8 cellular contexts compared by ENCODE assay signal in the genomic region with DNA sequence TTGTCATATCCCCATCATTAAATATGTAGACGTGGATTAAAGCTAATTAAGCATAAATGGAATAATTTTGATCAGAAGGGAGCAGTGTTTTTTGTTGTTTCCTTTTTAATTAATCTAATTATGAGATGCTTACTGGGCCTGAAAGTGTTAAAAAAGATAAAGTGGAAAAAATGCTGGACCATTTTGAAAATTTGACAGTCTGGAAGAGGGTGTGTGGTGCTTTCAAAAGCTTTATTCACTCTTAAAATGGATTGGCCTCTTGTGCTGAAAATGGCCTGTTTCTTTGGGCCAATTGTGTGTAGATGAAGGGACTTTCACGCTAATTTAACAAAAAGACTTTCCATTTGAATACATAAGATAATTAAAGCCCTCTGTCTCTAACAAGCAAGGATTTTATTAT. TPM values are rescaled to one million over a fixed set of nuclear protein-coding genes. Genes with fewer than 3 reads are reported as not detected.
DNase-seq lines count a peak whose midpoint lies in the region; ATAC-seq, FAIRE-seq and TF ChIP-seq lines count a peak whose summit lies in the region.

No MANE protein-coding gene starts in this region.

- no peak overlapping the region for H2AFZ ChIP-seq in astrocyte (ENCODE audit: low read depth, low read length)

- H4K20me1 ChIP-seq in astrocyte (ENCODE audit: insufficient read depth, low read length) = peaks cover 47% of the 10 kb centered on the region

- peak overlapping the region; percentile 96 for H3K4me2 ChIP-seq in astrocyte (ENCODE audit: low read length)

- no peaks in the 10 kb centered on the region for H3K9me3 ChIP-seq in astrocyte (ENCODE audit: insufficient read depth, low read depth, low read length)
- no peaks in the 10 kb centered on the region for H3K9me3 ChIP-seq in liver (ENCODE audit: control insufficient read depth in 4 of 4, low read length in 3 of 4)
- H3K9me3 ChIP-seq in tibial artery = no peaks in the 10 kb centered on the region

- peak overlapping the region; percentile 99 for H3K27ac Mint-ChIP-seq in astrocyte (ENCODE audit: unreplicated experiment)

- H3K36me3 Mint-ChIP-seq in activated T-cell treated with anti-CD3 and anti-CD28 coated beads, Interleukin-2, amount 50 U/mL, for 4 hours (ENCODE audit: insufficient read depth) = peaks cover 3% of the 10 kb centered on the region
- H3K36me3 Mint-ChIP-seq in astrocyte (ENCODE audit: low read depth, unreplicated experiment) = no peaks in the 10 kb centered on the region

- H3K4me1 Mint-ChIP-seq in activated T-cell treated with anti-CD3 and anti-CD28 coated beads, Interleukin-2, amount 50 U/mL, for 4 hours (ENCODE audit: low read depth) = peaks cover 67% of the 10 kb centered on the region
- H3K4me1 Mint-ChIP-seq in astrocyte (ENCODE audit: low read depth, unreplicated experiment) = peaks cover 50% of the 10 kb centered on the region

- no peaks in the 10 kb centered on the region for H3K27me3 Mint-ChIP-seq in activated T-cell treated with anti-CD3 and anti-CD28 coated beads, Interleukin-2, amount 50 U/mL, for 4 hours (ENCODE audit: low read depth)
- H3K27me3 Mint-ChIP-seq in astrocyte (ENCODE audit: low read depth, unreplicated experiment) = no peaks in the 10 kb centered on the region

- H3K27ac ChIP-seq in astrocyte (ENCODE audit: low read depth, low read length) (peak overlapping the region; percentile 78), liver (ENCODE audit: low read depth in 1 of 2, low read length in 2 of 2) (peak overlapping the region; percentile 83 to 93), tibial artery (peak overlapping the region; percentile 60 to 63)

- peak overlapping the region; percentile 89 for H3K4me3 Mint-ChIP-seq in activated T-cell treated with anti-CD3 and anti-CD28 coated beads, Interleukin-2, amount 50 U/mL, for 4 hours
- peak overlapping the region; percentile 97 for H3K4me3 Mint-ChIP-seq in astrocyte (ENCODE audit: unreplicated experiment)

- TF ChIP-seq RAD21 in liver (IDR thresholded peaks at IDR 0.05) = no peak

- DNase-seq in activated T-cell treated with anti-CD3 and anti-CD28 coated beads, Interleukin-2, amount 50 U/mL, for 4 hours = no peak
- no peak for DNase-seq in activated T-cell treated with anti-CD3 and anti-CD28 coated beads, Interleukin-2, amount 50 U/mL, for 1 hour
- DNase-seq in astrocyte (ENCODE audit: low read depth) (no peak), tibial artery (no peak), GM12892 (ENCODE audit: insufficient read length) (no peak), urothelium cell line (ENCODE audit: low spot score) (no peak)
- no peak for DNase-seq in activated CD4-positive, CD25-positive, alpha-beta regulatory T cell treated with anti-CD3 and anti-CD28 coated beads, Interleukin-2, amount 50 U/mL, for 72 hours

- H3K27me3 ChIP-seq in astrocyte (ENCODE audit: insufficient read depth, low read length) (no peaks in the 10 kb centered on the region), liver (ENCODE audit: control insufficient read depth in 4 of 4, insufficient read depth in 4 of 4, low read length in 3 of 4) (no peaks in the 10 kb centered on the region), tibial artery (no peaks in the 10 kb centered on the region)

- TF ChIP-seq POLR2A in GM12892 (IDR thresholded peaks at IDR 0.05; ENCODE audit: low read depth, low read length) = no peak

- H3K79me2 ChIP-seq in astrocyte (ENCODE audit: insufficient read depth, low read length) = peaks cover 66% of the 10 kb centered on the region

- no peak for ATAC-seq in activated T-cell treated with anti-CD3 and anti-CD28 coated beads, Interleukin-2, amount 50 U/mL, for 4 hours

- TF ChIP-seq CTCF in astrocyte (IDR thresholded peaks at IDR 0.05; ENCODE audit: insufficient read depth, low read depth, low read length) (no peak), liver (IDR thresholded peaks at IDR 0.05; ENCODE audit: low read depth, low read length, missing input control) (no peak), tibial artery (IDR thresholded peaks at IDR 0.05) (no peak)

- WGBS in liver = 40% methylated on average over 2 of the region's 2 CpGs

- FAIRE-seq in astrocyte (lab: Jason Lieb, UNC) = no peak
- no peak for FAIRE-seq in GM12892 (lab: Jason Lieb, UNC)
- FAIRE-seq in urothelium cell line (lab: Jason Lieb, UNC) = no peak

- H3K4me3 ChIP-seq in astrocyte (ENCODE audit: insufficient read depth, low read depth, low read length) = peak overlapping the region; percentile 96
- peak overlapping the region in 2 of 3 donors; percentile 69 to 94 for H3K4me3 ChIP-seq in liver (ENCODE audit: low read depth in 1 of 3, low read length in 3 of 3)
- H3K4me3 ChIP-seq in tibial artery = peak overlapping the region; percentile 49 to 63

- H3K9me3 Mint-ChIP-seq in activated T-cell treated with anti-CD3 and anti-CD28 coated beads, Interleukin-2, amount 50 U/mL, for 4 hours = no peaks in the 10 kb centered on the region
- H3K9me3 Mint-ChIP-seq in astrocyte (ENCODE audit: unreplicated experiment) = no peaks in the 10 kb centered on the region

- no peaks in the 10 kb centered on the region for H3K36me3 ChIP-seq in astrocyte (ENCODE audit: insufficient read depth, low read length)
- H3K36me3 ChIP-seq in liver (ENCODE audit: control insufficient read depth in 4 of 4, insufficient read depth in 3 of 4, low read depth in 1 of 4, low read length in 3 of 4) = no peaks in the 10 kb centered on the region
- no peaks in the 10 kb centered on the region for H3K36me3 ChIP-seq in tibial artery

- intact Hi-C loops in tibial artery (cut with DNase I; ENCODE audit: low total_unique reads) = loop anchor here (10.0 kb wide), 2 partner anchors 95 to 135 kb away; no protein-coding TSS in a partner anchor

- H3K4me1 ChIP-seq in astrocyte (ENCODE audit: insufficient read depth, low read length) (peaks cover 43% of the 10 kb centered on the region), liver (ENCODE audit: control insufficient read depth in 4 of 4, insufficient read depth in 4 of 4, low read length in 3 of 4) (peaks cover 16 to 68% (median 55%) of the 10 kb centered on the region in 4 donors), tibial artery (peaks cover 0 to 77% (median 49%) of the 10 kb centered on the region in 4 donors)

- H3K9ac ChIP-seq in astrocyte (ENCODE audit: low read length) = peak overlapping the region; percentile 97
- H3K9ac ChIP-seq in liver (ENCODE audit: low read depth in 1 of 2, low read length in 2 of 2) = peak overlapping the region; percentile 21 to 99

TF ChIP-seq in liver, 16 proteins besides CTCF, POLR2A, EP300 and RAD21:
- no peak for TF ChIP-seq HNF4G (IDR thresholded peaks at IDR 0.05)
- peak; percentile 11 for TF ChIP-seq YY1 (IDR thresholded peaks at IDR 0.05)
- TF ChIP-seq JUND (IDR thresholded peaks at IDR 0.05) = no peak

RNA-seq across cellular contexts. Expression of gene TNRC6B, which starts 1.8 kb away (rescaled TPM):
- 10 to 100 TPM; 19.4 to 21.6 (median 21.2) TPM for total RNA-seq in activated T-cell treated with anti-CD3 and anti-CD28 coated beads, Interleukin-2, amount 50 U/mL, for 4 hours
- 45.2 and 51.2 TPM in 2 replicates for total RNA-seq in astrocyte
- total RNA-seq in liver = 10 to 100 TPM; 29.9 to 39.1 TPM
- 10 to 100 TPM in 1 of 2 donors, 1 to 10 TPM in 1; 4.6 to 22.8 TPM for polyA plus RNA-seq in liver
- polyA plus RNA-seq in GM12892 (2012; ENCODE audit: missing spikeins) = 10.7 TPM
